In genomic region chr18:32152705-32153448, GRCh38 we compare ENCODE assay signal across 15 cellular contexts. TPM values are rescaled to one million over a fixed set of nuclear protein-coding genes. Genes with fewer than 3 reads are reported as not detected.
DNase-seq lines count a peak whose midpoint lies in the region; ATAC-seq and TF ChIP-seq lines count a peak whose summit lies in the region.
"Had no signal": no experiment of that assay in that cellular context is flagged by ENCODE, and none has a peak within 500 bp of the region (broad histone marks: within the 10 kb centered on the region; RNA-seq: fewer than 3 reads in every experiment).

No MANE protein-coding gene starts in this region.

- H2AK5ac ChIP-seq in neuronal stem cell (ENCODE audit: low read depth, low read length) = no peak overlapping the region

- no peak overlapping the region for H3K18ac ChIP-seq in neuronal stem cell (ENCODE audit: low read length)

- no peaks in the 10 kb centered on the region for H3K36me3 Mint-ChIP-seq in activated CD4-positive, alpha-beta memory T cell treated with anti-CD3 and anti-CD28 coated beads for 36 hours

- H3K27ac ChIP-seq in neuronal stem cell (replicated peaks; ENCODE audit: low read length) = no peak overlapping the region
- H3K27ac ChIP-seq: heart right ventricle, prostate gland, thoracic aorta had no signal

- DNase-seq in stimulated activated naive CD8-positive, alpha-beta T cell treated with anti-CD3 and anti-CD28 coated beads, Interleukin-15, amount 100 ng/mL, for 72 hours = no peak
- DNase-seq in stimulated activated naive CD8-positive, alpha-beta T cell treated with anti-CD3 and anti-CD28 coated beads, Interleukin-15, Interleukin-2, amounts not matched to agents 100 U/mL and 50 U/mL, for 24 hours = no peak
- DNase-seq in neuronal stem cell (ENCODE audit: low spot score) = no peak
- DNase-seq in HEK293T (ENCODE audit: extremely low spot score) = no peak
- no peak for DNase-seq in activated CD4-positive, alpha-beta memory T cell treated with anti-CD3 and anti-CD28 coated beads for 36 hours
- no peak for DNase-seq in Ammon's horn (ENCODE audit: low spot score)
- DNase-seq: activated CD4-positive, alpha-beta T cell treated with anti-CD3 and anti-CD28 coated beads, Interleukin-2, amount 50 U/mL, for 48 hours; heart right ventricle; NCI-H524 had no signal

- no peak overlapping the region for H3K4me3 ChIP-seq in neuronal stem cell (ENCODE audit: low read length in 2 of 2)
- H3K4me3 ChIP-seq: heart right ventricle, prostate gland, thoracic aorta had no signal

- CTCF ChIA-PET in HEK293T (lab: Yijun Ruan, JAX) = no interaction called here
- CTCF ChIA-PET in activated CD4-positive, alpha-beta memory T cell treated with anti-CD3 and anti-CD28 coated beads for 36 hours (lab: Charles Lee) = no interaction called here

- H3K9ac ChIP-seq in neuronal stem cell (ENCODE audit: low read depth, low read length, poor library complexity) = no peak overlapping the region

- no peak overlapping the region for H2BK15ac ChIP-seq in neuronal stem cell (ENCODE audit: low read length)

- peaks cover 0 to 3% (median 0%) of the 10 kb centered on the region in 3 experiments for H3K27me3 ChIP-seq in neuronal stem cell (ENCODE audit: control insufficient read depth in 3 of 3, insufficient read depth in 3 of 3, low read depth in 1 of 3, low read length in 3 of 3)
- H3K27me3 ChIP-seq: heart right ventricle had no signal

- H3K4me1 Mint-ChIP-seq in stimulated activated naive CD8-positive, alpha-beta T cell treated with anti-CD3 and anti-CD28 coated beads, Interleukin-15, amount 100 ng/mL, for 72 hours = peaks cover 15% of the 10 kb centered on the region
- H3K4me1 Mint-ChIP-seq in activated CD4-positive, alpha-beta memory T cell treated with anti-CD3 and anti-CD28 coated beads for 36 hours (ENCODE audit: low read depth) = peaks cover 11% of the 10 kb centered on the region

- H2BK5ac ChIP-seq in neuronal stem cell (ENCODE audit: low read length) = no peak overlapping the region

- POLR2A ChIA-PET in HEK293T (lab: Yijun Ruan, JAX) = interaction anchor here (0.6 to 0.8 kb wide), 2 partner anchors 212 to 318 kb away, joined by 3 to 6 read pairs; partner anchors contain the start of gene GAREM1
- POLR2A ChIA-PET in activated CD4-positive, alpha-beta memory T cell treated with anti-CD3 and anti-CD28 coated beads for 36 hours (lab: Charles Lee) = no interaction called here

- WGBS in neuronal stem cell (ENCODE audit: extremely low coverage in 2 of 2, insufficient read length in 2 of 2, insufficient replicate concordance in 1 of 2), 2 donors = no CpG with 5 or more reads among the region's 5 CpGs

- H3K4ac ChIP-seq in neuronal stem cell (ENCODE audit: low read length) = no peak overlapping the region

- no peak overlapping the region for H3K27ac Mint-ChIP-seq in stimulated activated naive CD8-positive, alpha-beta T cell treated with anti-CD3 and anti-CD28 coated beads, Interleukin-15, amount 100 ng/mL, for 72 hours
- H3K27ac Mint-ChIP-seq in activated CD4-positive, alpha-beta memory T cell treated with anti-CD3 and anti-CD28 coated beads for 36 hours = no peak overlapping the region

- H3K9me3 Mint-ChIP-seq in stimulated activated naive CD8-positive, alpha-beta T cell treated with anti-CD3 and anti-CD28 coated beads, Interleukin-15, amount 100 ng/mL, for 72 hours = peaks cover 0 to 9% of the 10 kb centered on the region in 2 donors
- H3K9me3 Mint-ChIP-seq in activated CD4-positive, alpha-beta memory T cell treated with anti-CD3 and anti-CD28 coated beads for 36 hours = peaks cover 6% of the 10 kb centered on the region

- peak; percentile 90 for ATAC-seq in stimulated activated naive CD8-positive, alpha-beta T cell treated with anti-CD3 and anti-CD28 coated beads, Interleukin-15, amount 100 ng/mL, for 72 hours
- ATAC-seq in stimulated activated naive CD8-positive, alpha-beta T cell treated with anti-CD3 and anti-CD28 coated beads, Interleukin-15, Interleukin-2, amounts not matched to agents 100 U/mL and 50 U/mL, for 24 hours = no peak
- ATAC-seq in GM21529 (IDR thresholded peaks at IDR 0.05; ENCODE audit: unreplicated experiment) (peak; percentile 93), HG03097 (IDR thresholded peaks at IDR 0.05; ENCODE audit: low FRiP score, unreplicated experiment) (peak; percentile 96)
- ATAC-seq: heart right ventricle had no signal

- H4K91ac ChIP-seq in neuronal stem cell (ENCODE audit: low read depth, low read length, poor library complexity) = no peak overlapping the region

- no peak overlapping the region for H3K23ac ChIP-seq in neuronal stem cell (ENCODE audit: low read depth, low read length, poor library complexity)

- H3K27me3 Mint-ChIP-seq in stimulated activated naive CD8-positive, alpha-beta T cell treated with anti-CD3 and anti-CD28 coated beads, Interleukin-15, amount 100 ng/mL, for 72 hours = no peaks in the 10 kb centered on the region
- H3K27me3 Mint-ChIP-seq in activated CD4-positive, alpha-beta memory T cell treated with anti-CD3 and anti-CD28 coated beads for 36 hours = peaks cover 17% of the 10 kb centered on the region

- no peak overlapping the region for H4K8ac ChIP-seq in neuronal stem cell (ENCODE audit: low read depth, low read length)

- no peaks in the 10 kb centered on the region for H3K79me1 ChIP-seq in neuronal stem cell (ENCODE audit: low read depth, low read length)

- H2AFZ ChIP-seq in neuronal stem cell (ENCODE audit: low read length) = no peak overlapping the region

- H2BK12ac ChIP-seq in neuronal stem cell (ENCODE audit: low read length) = no peak overlapping the region

- H3K36me3 ChIP-seq in neuronal stem cell (replicated peaks in 1 of 2; ENCODE audit: control insufficient read depth in 2 of 2, insufficient read depth in 2 of 2, low read length in 2 of 2) = no peaks in the 10 kb centered on the region
- H3K36me3 ChIP-seq: heart right ventricle, prostate gland, thoracic aorta had no signal

- H3K9me3 ChIP-seq in neuronal stem cell (replicated peaks in 1 of 2; ENCODE audit: control insufficient read depth in 2 of 2, insufficient read depth in 1 of 2, low read depth in 1 of 2, low read length in 2 of 2) = no peaks in the 10 kb centered on the region
- H3K9me3 ChIP-seq: prostate gland, thoracic aorta had no signal

- intact Hi-C loops in activated CD4-positive, alpha-beta memory T cell treated with anti-CD3 and anti-CD28 coated beads for 36 hours (cut with micrococcal nuclease) = no loop called here

- H3K4me3 Mint-ChIP-seq in stimulated activated naive CD8-positive, alpha-beta T cell treated with anti-CD3 and anti-CD28 coated beads, Interleukin-15, amount 100 ng/mL, for 72 hours = no peak overlapping the region
- no peak overlapping the region for H3K4me3 Mint-ChIP-seq in activated CD4-positive, alpha-beta memory T cell treated with anti-CD3 and anti-CD28 coated beads for 36 hours

- H3K14ac ChIP-seq in neuronal stem cell (ENCODE audit: low read length) = no peak overlapping the region

- no peaks in the 10 kb centered on the region for H3K4me1 ChIP-seq in neuronal stem cell (ENCODE audit: control insufficient read depth in 2 of 2, insufficient read depth in 1 of 2, low read depth in 1 of 2, low read length in 2 of 2)
- H3K4me1 ChIP-seq: prostate gland had no signal

- H2BK120ac ChIP-seq in neuronal stem cell (ENCODE audit: low read depth, low read length) = no peak overlapping the region

- no peak overlapping the region for H3K4me2 ChIP-seq in neuronal stem cell (ENCODE audit: insufficient read depth, low read length, poor library complexity, severe bottlenecking)

TF ChIP-seq in HEK293T, 16 proteins besides CTCF, POLR2A, EP300 and RAD21:
- TF ChIP-seq L3MBTL2 (conservative IDR thresholded peaks at IDR 0.05) (no peak), FOXK2 (IDR thresholded peaks at IDR 0.05) (no peak), ELF4 (IDR thresholded peaks at IDR 0.05) (no peak), ARNT (IDR thresholded peaks at IDR 0.05) (no peak), FOXA1 (IDR thresholded peaks at IDR 0.05) (no peak), CTBP1 (IDR thresholded peaks at IDR 0.05; ENCODE audit: borderline replicate concordance) (no peak), SP1 (IDR thresholded peaks at IDR 0.05) (no peak), NFRKB (IDR thresholded peaks at IDR 0.05) (no peak), FOXM1 (IDR thresholded peaks at IDR 0.05; ENCODE audit: borderline replicate concordance) (no peak), LEF1 (IDR thresholded peaks at IDR 0.05; ENCODE audit: borderline replicate concordance) (no peak), PKNOX1 (IDR thresholded peaks at IDR 0.05) (no peak), BHLHE40 (IDR thresholded peaks at IDR 0.05; ENCODE audit: borderline replicate concordance) (no peak), ZNF384 (IDR thresholded peaks at IDR 0.05) (no peak), TARDBP (IDR thresholded peaks at IDR 0.05) (no peak), HDGF (IDR thresholded peaks at IDR 0.05; ENCODE audit: borderline replicate concordance) (no peak), SUZ12 (IDR thresholded peaks at IDR 0.05) (no peak)
TF ChIP-seq in HEK293T: peak in this region for 0.

RNA-seq across cellular contexts. Expression of gene MEP1B, which starts 37.0 kb away (rescaled TPM):
- polyA plus RNA-seq in neuronal stem cell (2013, experiment 1 of 2) = not detected
- polyA plus RNA-seq in neuronal stem cell (2013, experiment 2 of 2) = 0.01 TPM
- under 1 TPM in 1 of 2 experiments, not detected in 1; 0.10 TPM for total RNA-seq in activated CD4-positive, alpha-beta memory T cell treated with anti-CD3 and anti-CD28 coated beads for 36 hours
- total RNA-seq: lung microvascular endothelial cell, thoracic aorta had no signal
- polyA plus RNA-seq: AG04450, heart right ventricle had no signal
